27 cellular contexts compared by ENCODE assay signal in genomic region chr22:40482391-40482790, GRCh38.
DNase-seq lines count a peak whose midpoint lies in the region; ATAC-seq and TF ChIP-seq lines count a peak whose summit lies in the region.
"Had no signal": no experiment of that assay in that cellular context is flagged by ENCODE, and none has a peak within 500 bp of the region (broad histone marks: within the 10 kb centered on the region; RNA-seq: fewer than 3 reads in every experiment).

No MANE protein-coding gene starts in this region.

- no peak for ATAC-seq in CD4-positive, CD25-positive, alpha-beta regulatory T cell (ENCODE audit: low read depth in 2 of 2)
- ATAC-seq in esophagus mucosa (peak; percentile 69), GM21360 (IDR thresholded peaks at IDR 0.05; ENCODE audit: unreplicated experiment) (no peak)
- ATAC-seq: activated CD4-positive, CD25-positive, alpha-beta regulatory T cell treated with anti-CD3 and anti-CD28 coated beads, Interleukin-2, amount 50 U/mL, for 24 hours; activated CD8-positive, alpha-beta T cell treated with anti-CD3 and anti-CD28 coated beads, Interleukin-2, amount 10 ng/mL, durations not matched to agents 7 days and 5 days; right lobe of liver had no signal

- no peaks in the 10 kb centered on the region for H3K9me3 ChIP-seq in CD4-positive, CD25-positive, alpha-beta regulatory T cell (ENCODE audit: control insufficient read depth in 2 of 2, low read length in 2 of 2)
- no peaks in the 10 kb centered on the region for H3K9me3 ChIP-seq in PC-9 (ENCODE audit: insufficient read depth, low read depth)
- no peaks in the 10 kb centered on the region for H3K9me3 ChIP-seq in neutrophil
- no peaks in the 10 kb centered on the region for H3K9me3 ChIP-seq in Karpas-422 (ENCODE audit: low read length)
- H3K9me3 ChIP-seq: right lobe of liver, tibial artery had no signal

- CTCF ChIA-PET in PC-9 (lab: Charles Lee): interaction anchor here (0.6 to 1.1 kb wide), 3 partner anchors 34 to 156 kb away, joined by 3 to 6 read pairs (median 4); no protein-coding TSS in a partner anchor

- no TSS peak for BruUV-seq in PC-9 (replicated peaks; lab: Mats Ljungman, UMichigan)

- H3K9me2 ChIP-seq in PC-9 (ENCODE audit: insufficient read depth) (no peaks in the 10 kb centered on the region), Karpas-422 (replicated peaks; ENCODE audit: insufficient read depth, low read length) (no peaks in the 10 kb centered on the region)

- peaks cover 7 to 52% (median 38%) of the 10 kb centered on the region in 4 donors for H3K4me1 Mint-ChIP-seq in CD4-positive, CD25-positive, alpha-beta regulatory T cell

- H2AFZ ChIP-seq in PC-9: no peak overlapping the region
- H2AFZ ChIP-seq in Karpas-422 (ENCODE audit: low read length): no peak overlapping the region
- H2AFZ ChIP-seq: GM23248 had no signal

- H3K4me3 ChIP-seq in CD4-positive, CD25-positive, alpha-beta regulatory T cell (ENCODE audit: low read depth, low read length): no peak overlapping the region
- H3K4me3 ChIP-seq in PC-9: no peak overlapping the region
- no peak overlapping the region for H3K4me3 ChIP-seq in neutrophil (ENCODE audit: low read depth in 1 of 2, low read length in 1 of 2)
- H3K4me3 ChIP-seq in Karpas-422 (ENCODE audit: low read length): no peak overlapping the region
- H3K4me3 ChIP-seq: GM23248, right lobe of liver, SK-N-MC, tibial artery had no signal

- no peak overlapping the region for H3K27ac ChIP-seq in CD4-positive, CD25-positive, alpha-beta regulatory T cell (ENCODE audit: insufficient read depth, low read length, poor library complexity, severe bottlenecking)
- H3K27ac ChIP-seq in PC-9 (peak overlapping the region; percentile 52), neutrophil (peak overlapping the region; percentile 75), Karpas-422 (ENCODE audit: low read length) (no peak overlapping the region)
- H3K27ac ChIP-seq: brain microvascular endothelial cell, GM23248, right lobe of liver, SK-N-MC, tibial artery had no signal

- H4K20me1 ChIP-seq in PC-9 (ENCODE audit: insufficient read depth) (no peaks in the 10 kb centered on the region), Karpas-422 (ENCODE audit: insufficient read depth, low read depth, low read length) (no peaks in the 10 kb centered on the region)

- peaks cover 37% of the 10 kb centered on the region for H3K79me2 ChIP-seq in PC-9 (ENCODE audit: low read depth)
- H3K79me2 ChIP-seq in Karpas-422 (ENCODE audit: low read length): peaks cover 62% of the 10 kb centered on the region

- peak overlapping the region; percentile 32 for H3K4me2 ChIP-seq in PC-9
- no peak overlapping the region for H3K4me2 ChIP-seq in Karpas-422 (ENCODE audit: low read depth, low read length, poor library complexity, severe bottlenecking)

- H3K36me3 ChIP-seq in CD4-positive, CD25-positive, alpha-beta regulatory T cell (ENCODE audit: control insufficient read depth, insufficient read depth, low read length): peaks cover 11% of the 10 kb centered on the region
- no peaks in the 10 kb centered on the region for H3K36me3 ChIP-seq in PC-9 (ENCODE audit: low read depth)
- no peaks in the 10 kb centered on the region for H3K36me3 ChIP-seq in neutrophil
- H3K36me3 ChIP-seq in Karpas-422 (ENCODE audit: insufficient read depth, low read length): no peaks in the 10 kb centered on the region
- H3K36me3 ChIP-seq: brain microvascular endothelial cell, right lobe of liver, tibial artery had no signal

- no peaks in the 10 kb centered on the region for H3K9me3 Mint-ChIP-seq in CD4-positive, CD25-positive, alpha-beta regulatory T cell
- H3K9me3 Mint-ChIP-seq: activated T-helper 2 cell treated with anti-CD3 and anti-CD28 coated beads, Interferon-gamma antibody, Interleukin-2, Interleukin-4, amounts not matched to agents 10 μg/mL and 5 μg/mL and 100 μg/mL, durations not matched to agents 14 hours and 24 hours and 36 hours; memory B cell; T-helper 1 cell treated with Interleukin-12 subunit alpha and Interleukin-12 subunit beta and Interleukin-4 antibody, amounts not matched to agents 30 μg/mL and 1 μg/mL, for 36 hours had no signal

- no peaks in the 10 kb centered on the region for H3K27me3 ChIP-seq in CD4-positive, CD25-positive, alpha-beta regulatory T cell (ENCODE audit: control insufficient read depth, insufficient read depth, low read length)
- no peaks in the 10 kb centered on the region for H3K27me3 ChIP-seq in PC-9 (ENCODE audit: insufficient read depth, low read depth)
- H3K27me3 ChIP-seq in neutrophil: no peaks in the 10 kb centered on the region
- H3K27me3 ChIP-seq in Karpas-422 (ENCODE audit: low read length): no peaks in the 10 kb centered on the region
- H3K27me3 ChIP-seq: brain microvascular endothelial cell, right lobe of liver, tibial artery had no signal

- POLR2A ChIA-PET in PC-9 (lab: Charles Lee; ENCODE audit: unreplicated experiment): interaction anchor here (0.6 to 0.7 kb wide), 4 partner anchors 119 to 1777 kb away, joined by 3 to 5 read pairs (median 4); no protein-coding TSS in a partner anchor

- DNase-seq in CD4-positive, CD25-positive, alpha-beta regulatory T cell: no peak
- peak; percentile 27 to 76 for DNase-seq in PC-9
- no peak for DNase-seq in GM19238 (ENCODE audit: insufficient read length, low spot score)
- DNase-seq in Karpas-422: no peak
- DNase-seq in NCI-H1436 treated with DMSO at 0.1 percent for 48 hours (lab: John Stamatoyannopoulos, UW): no peak
- DNase-seq: activated CD8-positive, alpha-beta T cell treated with anti-CD3 and anti-CD28 coated beads, Interleukin-2, amount 10 ng/mL, durations not matched to agents 7 days and 5 days; activated naive CD4-positive, alpha-beta T cell treated with anti-CD3 and anti-CD28 coated beads, Interleukin-2, amount 50 U/mL, for 16 hours; brain microvascular endothelial cell; GDM1; hypothalamus; left cardiac atrium; NCI-H1048; NCI-H1694; right lobe of liver; stimulated activated CD4-positive, alpha-beta T cell treated with anti-CD3 and anti-CD28 coated beads, Interleukin-12 subunit alpha, Interleukin-12 subunit beta, amount 100 ng/mL, for 4 hours; stimulated activated CD4-positive, alpha-beta T cell treated with anti-CD3 and anti-CD28 coated beads, Interleukin-2, amount 100 ng/mL, for 48 hours; tibial artery had no signal

- H3K36me3 Mint-ChIP-seq in CD4-positive, CD25-positive, alpha-beta regulatory T cell: peaks cover 11% of the 10 kb centered on the region

- H3K4me3 Mint-ChIP-seq in CD4-positive, CD25-positive, alpha-beta regulatory T cell: no peak overlapping the region
- H3K4me3 Mint-ChIP-seq: activated CD8-positive, alpha-beta T cell treated with anti-CD3 and anti-CD28 coated beads, Interleukin-2, amount 10 ng/mL, durations not matched to agents 7 days and 5 days; memory B cell; T-helper 1 cell treated with Interleukin-12 subunit alpha and Interleukin-12 subunit beta and Interleukin-4 antibody, amounts not matched to agents 30 μg/mL and 1 μg/mL, for 36 hours had no signal

- intact Hi-C loops in PC-9 (cut with micrococcal nuclease; ENCODE audit: unreplicated experiment): no loop called here

- peak overlapping the region in 2 of 3 donors; percentile 4 to 84 for H3K27ac Mint-ChIP-seq in CD4-positive, CD25-positive, alpha-beta regulatory T cell
- H3K27ac Mint-ChIP-seq: activated CD8-positive, alpha-beta T cell treated with anti-CD3 and anti-CD28 coated beads, Interleukin-2, amount 10 ng/mL, durations not matched to agents 7 days and 5 days; activated T-helper 2 cell treated with anti-CD3 and anti-CD28 coated beads, Interferon-gamma antibody, Interleukin-2, Interleukin-4, amounts not matched to agents 10 μg/mL and 5 μg/mL and 100 μg/mL, durations not matched to agents 14 hours and 24 hours and 36 hours; memory B cell; progenitor cell of endocrine pancreas; T-helper 1 cell treated with Interleukin-12 subunit alpha and Interleukin-12 subunit beta and Interleukin-4 antibody, amounts not matched to agents 30 μg/mL and 1 μg/mL, for 36 hours had no signal

- no peaks in the 10 kb centered on the region for H3K27me3 Mint-ChIP-seq in CD4-positive, CD25-positive, alpha-beta regulatory T cell
- H3K27me3 Mint-ChIP-seq: memory B cell, progenitor cell of endocrine pancreas had no signal

- H3K4me1 ChIP-seq in CD4-positive, CD25-positive, alpha-beta regulatory T cell (ENCODE audit: control insufficient read depth, insufficient read depth, low read length, poor library complexity, severe bottlenecking): peaks cover 5% of the 10 kb centered on the region
- peaks cover 44% of the 10 kb centered on the region for H3K4me1 ChIP-seq in PC-9 (replicated peaks; ENCODE audit: insufficient read depth)
- H3K4me1 ChIP-seq in neutrophil (ENCODE audit: control insufficient read depth in 1 of 2, insufficient read depth in 1 of 2, low read depth in 1 of 2, low read length in 1 of 2): peaks cover 98 to 100% of the 10 kb centered on the region in 2 experiments
- peaks cover 45% of the 10 kb centered on the region for H3K4me1 ChIP-seq in Karpas-422 (ENCODE audit: low read length)
- H3K4me1 ChIP-seq: right lobe of liver had no signal

- H3K9ac ChIP-seq in Karpas-422 (ENCODE audit: low read length): no peak overlapping the region
- H3K9ac ChIP-seq: GM23248 had no signal

- peaks cover 43% of the 10 kb centered on the region for H3F3A ChIP-seq in PC-9 (ENCODE audit: insufficient read depth, low read depth)

- TF ChIP-seq CTCF in PC-9 (conservative IDR thresholded peaks at IDR 0.05) (no peak), neutrophil (IDR thresholded peaks at IDR 0.05) (no peak)

Comparison
In these comparisons a context has a peak if more than half of its experiments do, and no peak if none do; other contexts are left out.
1. DNase-seq: peak in PC-9 (2 of 2); none in CD4-positive, CD25-positive, alpha-beta regulatory T cell (0 of 3), GM19238 (single experiment), Karpas-422 (single experiment) and NCI-H1436 treated with DMSO at 0.1 percent for 48 hours (single experiment).
2. H3K27ac ChIP-seq: peak in PC-9 (single experiment) and neutrophil (single experiment); none in CD4-positive, CD25-positive, alpha-beta regulatory T cell (single experiment) and Karpas-422 (single experiment).